ENCODE assay signal across 8 cellular contexts in the genomic region with DNA sequence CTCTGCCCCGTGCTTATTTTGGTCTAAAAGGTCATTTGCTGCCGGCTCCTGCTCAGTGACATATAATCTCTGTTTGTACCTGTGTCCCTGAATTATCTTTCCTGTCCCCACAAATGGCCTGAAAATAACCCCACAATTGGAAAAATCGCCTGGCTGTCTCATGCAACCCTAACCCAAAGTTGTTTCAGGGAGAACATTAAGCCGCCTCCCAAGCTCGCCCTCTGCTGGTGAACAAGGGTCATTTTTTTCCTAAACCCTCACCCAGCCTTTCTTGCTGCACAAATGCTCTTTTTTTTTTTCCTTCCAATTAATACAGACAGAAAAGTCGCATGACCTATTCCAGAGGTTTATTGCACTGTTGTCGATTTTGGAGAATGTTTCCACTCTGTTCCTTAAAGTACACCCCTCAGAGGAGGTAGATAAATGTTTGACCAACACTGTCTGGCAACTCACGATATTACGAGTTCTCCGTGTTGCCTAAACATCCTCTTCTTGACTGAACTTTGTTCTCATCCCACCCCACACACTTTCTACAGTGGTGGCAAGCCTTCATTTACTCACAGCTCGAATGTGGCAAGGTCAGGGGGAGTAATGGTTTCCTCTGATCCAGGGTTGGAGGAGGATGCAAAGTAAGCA.
DNase-seq lines count a peak whose midpoint lies in the region; ATAC-seq and TF ChIP-seq lines count a peak whose summit lies in the region.

No MANE protein-coding gene starts in this region.

- peaks cover 9% of the 10 kb centered on the region; the same call in 1 of the 2 replicates for H3F3A ChIP-seq in PC-9 (ENCODE audit: insufficient read depth, low read depth)

- BruUV-seq in PC-9 (replicated peaks; lab: Mats Ljungman, UMichigan) = no TSS peak

- CTCF ChIA-PET in PC-9 (lab: Charles Lee) = interaction anchor here (0.7 kb wide), 2 partner anchors 107 to 387 kb away, joined by 4 to 10 read pairs; no protein-coding TSS in a partner anchor

- TF ChIP-seq CTCF in PC-9 (conservative IDR thresholded peaks at IDR 0.05) = peak; percentile 96
- TF ChIP-seq CTCF in fibroblast of lung (conservative IDR thresholded peaks at IDR 0.05 in 1 of 2, IDR thresholded peaks at IDR 0.05 in 1 of 2; ENCODE audit: low read depth in 1 of 2, low read length in 2 of 2) = peak; percentile 77 to 91
- TF ChIP-seq CTCF in neural crest cell (conservative IDR thresholded peaks at IDR 0.05) = peak; percentile 91

- H3K4me1 ChIP-seq in PC-9 (replicated peaks; ENCODE audit: insufficient read depth) (peaks cover 33% of the 10 kb centered on the region), fibroblast of lung (ENCODE audit: control insufficient read depth, extremely low read depth, insufficient read depth, low read length) (peaks cover 20% of the 10 kb centered on the region)

- H3K27me3 ChIP-seq in PC-9 (ENCODE audit: insufficient read depth, low read depth) (no peaks in the 10 kb centered on the region), fibroblast of lung (ENCODE audit: control insufficient read depth, insufficient read depth, low read length) (no peaks in the 10 kb centered on the region)

- POLR2A ChIA-PET in PC-9 (lab: Charles Lee; ENCODE audit: unreplicated experiment) = interaction anchor here (0.6 kb wide), 1 partner anchor 1653 kb away, joined by 3 read pairs; no protein-coding TSS in a partner anchor

- H3K9ac ChIP-seq in fibroblast of lung (ENCODE audit: insufficient read depth, low read length) = no peak overlapping the region

- no peak overlapping the region for H2AFZ ChIP-seq in PC-9
- peak overlapping the region; percentile 54 for H2AFZ ChIP-seq in fibroblast of lung (ENCODE audit: low read length)

- H3K4me3 Mint-ChIP-seq in activated T-cell treated with anti-CD3 and anti-CD28 coated beads, Interleukin-2, amount 50 U/mL, for 72 hours = no peak overlapping the region
- H3K4me3 Mint-ChIP-seq in neural crest cell = no peak overlapping the region

- peak; percentile 40 for DNase-seq in G401 (ENCODE audit: low spot score)
- peak; percentile 35 to 50 for DNase-seq in PC-9
- DNase-seq in activated T-cell treated with anti-CD3 and anti-CD28 coated beads, Interleukin-2, amount 50 U/mL, for 72 hours = peak; percentile 53 to 59
- DNase-seq in fibroblast of lung (ENCODE audit: low read depth in 2 of 2) = peak; percentile 65 to 83
- DNase-seq in neural crest cell (ENCODE audit: low read depth, low spot score) = peak; percentile 73
- peak; percentile 59 for DNase-seq in stromal cell of bone marrow (ENCODE audit: low read depth)
- no peak for DNase-seq in amniotic stem cell (lab: John Stamatoyannopoulos, UW)

- H3K27ac ChIP-seq in PC-9 (no peak overlapping the region), fibroblast of lung (ENCODE audit: insufficient read depth, low read length) (peak overlapping the region; percentile 34)

- in situ Hi-C loops in G401 (cut with HindIII; ENCODE audit: low sequenced_read_pairs) = no loop called here

- peak; percentile 58 for ATAC-seq in HG03342 (IDR thresholded peaks at IDR 0.05; ENCODE audit: unreplicated experiment)
- ATAC-seq in activated T-cell treated with anti-CD3 and anti-CD28 coated beads, Interleukin-2, amount 50 U/mL, for 72 hours (replicated peaks in 1 of 2) = no peak

- H3K9me2 ChIP-seq in PC-9 (ENCODE audit: insufficient read depth) = no peaks in the 10 kb centered on the region

- no peaks in the 10 kb centered on the region for H3K27me3 Mint-ChIP-seq in activated T-cell treated with anti-CD3 and anti-CD28 coated beads, Interleukin-2, amount 50 U/mL, for 72 hours (ENCODE audit: low read depth)
- no peaks in the 10 kb centered on the region for H3K27me3 Mint-ChIP-seq in neural crest cell (ENCODE audit: low read depth)

- H3K79me2 ChIP-seq in PC-9 (ENCODE audit: low read depth) = no peaks in the 10 kb centered on the region
- H3K79me2 ChIP-seq in fibroblast of lung (ENCODE audit: control insufficient read depth, insufficient read depth, low read length) = no peaks in the 10 kb centered on the region

- peaks cover 0 to 3% of the 10 kb centered on the region in 2 donors for H3K36me3 Mint-ChIP-seq in activated T-cell treated with anti-CD3 and anti-CD28 coated beads, Interleukin-2, amount 50 U/mL, for 72 hours (ENCODE audit: insufficient read depth in 2 of 2)
- no peaks in the 10 kb centered on the region for H3K36me3 Mint-ChIP-seq in neural crest cell (ENCODE audit: low read depth)

- H3K9me3 ChIP-seq in PC-9 (ENCODE audit: insufficient read depth, low read depth) = no peaks in the 10 kb centered on the region
- H3K9me3 ChIP-seq in fibroblast of lung (ENCODE audit: control insufficient read depth, insufficient read depth, low read depth, low read length) = no peaks in the 10 kb centered on the region

- H3K36me3 ChIP-seq in PC-9 (ENCODE audit: low read depth) (no peaks in the 10 kb centered on the region), fibroblast of lung (ENCODE audit: control insufficient read depth, insufficient read depth, low read length) (no peaks in the 10 kb centered on the region)

- no peaks in the 10 kb centered on the region for H4K20me1 ChIP-seq in PC-9 (ENCODE audit: insufficient read depth)
- H4K20me1 ChIP-seq in fibroblast of lung (ENCODE audit: control insufficient read depth, extremely low read depth, insufficient read depth, low read length) = no peaks in the 10 kb centered on the region

- intact Hi-C loops in PC-9 (cut with micrococcal nuclease; ENCODE audit: unreplicated experiment) = loop anchor here (1.0 to 10.0 kb wide), 6 partner anchors 119 to 579 kb away; a partner anchor contains a TSS

- no peak overlapping the region for H3K27ac Mint-ChIP-seq in activated T-cell treated with anti-CD3 and anti-CD28 coated beads, Interleukin-2, amount 50 U/mL, for 72 hours
- no peak overlapping the region for H3K27ac Mint-ChIP-seq in neural crest cell (ENCODE audit: unreplicated experiment)

- H3K9me3 Mint-ChIP-seq in activated T-cell treated with anti-CD3 and anti-CD28 coated beads, Interleukin-2, amount 50 U/mL, for 72 hours = peaks cover 0 to 1% of the 10 kb centered on the region in 2 donors
- H3K9me3 Mint-ChIP-seq in neural crest cell = no peaks in the 10 kb centered on the region

- H3K4me2 ChIP-seq in PC-9 (0 out of 2 replicates have a peak overlapping the region, but pooled peaks have one; percentile 11), fibroblast of lung (ENCODE audit: extremely low read depth, insufficient read depth, low read length) (peak overlapping the region; percentile 4)

- H3K4me3 ChIP-seq in PC-9 (no peak overlapping the region), fibroblast of lung (replicated peaks in 1 of 4; ENCODE audit: control extremely low read depth in 1 of 4, insufficient read depth in 1 of 4, low read depth in 3 of 4, low read length in 4 of 4) (no peak overlapping the region)

- peaks cover 9% of the 10 kb centered on the region for H3K4me1 Mint-ChIP-seq in activated T-cell treated with anti-CD3 and anti-CD28 coated beads, Interleukin-2, amount 50 U/mL, for 72 hours (ENCODE audit: low read depth)
- H3K4me1 Mint-ChIP-seq in neural crest cell = peaks cover 6% of the 10 kb centered on the region
